ENCODE assay signal across 9 cellular contexts in genomic region chr12:122753213-122753571, GRCh38. TPM values are rescaled to one million over a fixed set of nuclear protein-coding genes. Genes with fewer than 3 reads are reported as not detected.
DNase-seq lines count a peak whose midpoint lies in the region; ATAC-seq and TF ChIP-seq lines count a peak whose summit lies in the region.
"Had no signal": no experiment of that assay in that cellular context is flagged by ENCODE, and none has a peak within 500 bp of the region (broad histone marks: within the 10 kb centered on the region; RNA-seq: fewer than 3 reads in every experiment).

No MANE protein-coding gene starts in this region.

- H3K9me3 ChIP-seq in mucosa of descending colon: no peaks in the 10 kb centered on the region

- DNase-seq in EH (ENCODE audit: low read depth): peak; percentile 18
- no peak for DNase-seq in LNCaP clone FGC (ENCODE audit: low read depth)
- peak in 1 of 61 donors; percentile 23 for DNase-seq in caudate nucleus (lab: John Stamatoyannopoulos, UW)
- DNase-seq in mucosa of descending colon: no peak
- no peak for DNase-seq in D341Med (ENCODE audit: low spot score)
- no peak for DNase-seq in SHP77 (lab: John Stamatoyannopoulos, UW)
- DNase-seq in dedifferentiated amniotic fluid mesenchymal stem cell (ENCODE audit: extremely low spot score): no peak

- peaks cover 6% of the 10 kb centered on the region for H3K36me3 ChIP-seq in mucosa of descending colon (ENCODE audit: low read depth)

- H3K27ac ChIP-seq in caudate nucleus (ENCODE audit: low read depth, low read length): peak overlapping the region; percentile 60

- H3K4me3 ChIP-seq in LNCaP clone FGC (ENCODE audit: low read depth, low read length) (peak overlapping the region; percentile 91), mucosa of descending colon (peak overlapping the region; percentile 86)

- peak; percentile 1 for ATAC-seq in mucosa of descending colon
- ATAC-seq in HG03565 (IDR thresholded peaks at IDR 0.05; ENCODE audit: unreplicated experiment): no peak

- peaks cover 8% of the 10 kb centered on the region for H3K4me1 ChIP-seq in mucosa of descending colon (ENCODE audit: low read depth)

- TF ChIP-seq CTCF in LNCaP clone FGC (IDR thresholded peaks at IDR 0.05; ENCODE audit: control insufficient read depth, extremely low read depth, insufficient read depth): no peak
- no peak for TF ChIP-seq CTCF in mucosa of descending colon (IDR thresholded peaks at IDR 0.05)

- intact Hi-C loops in mucosa of descending colon (cut with DNase I, micrococcal nuclease): no loop called here

RNA-seq across cellular contexts. Expression of gene DENR, which starts 0.6 kb away (rescaled TPM):
- total RNA-seq in mucosa of descending colon: 10 to 100 TPM; 30.9 to 40.3 (median 33.2) TPM

RNA-seq across cellular contexts. Expression of gene CCDC62, which starts 21.2 kb away (rescaled TPM):
- total RNA-seq in mucosa of descending colon: 1 to 10 TPM in 1 of 3 donors, under 1 TPM in 2; 0.39 to 1.2 (median 0.58) TPM

RNA-seq across cellular contexts. Expression of gene HCAR1, which starts 22.5 kb away (rescaled TPM):
- total RNA-seq in mucosa of descending colon: under 1 TPM; 0.06 to 0.09 (median 0.07) TPM

RNA-seq across cellular contexts. Expression of gene HCAR3, which starts 36.6 kb away (rescaled TPM):
- total RNA-seq in mucosa of descending colon: 1 to 10 TPM in 1 of 3 donors, not detected in 2; 1.6 TPM
- total RNA-seq: RPMI7951 had no signal

RNA-seq across cellular contexts. Expression of gene HCAR2, which starts 50.0 kb away (rescaled TPM):
- total RNA-seq in mucosa of descending colon: 1 to 10 TPM in 1 of 3 donors, under 1 TPM in 1, not detected in 1; 0.22 to 1.5 TPM
- total RNA-seq: RPMI7951 had no signal
